Comparison of ENCODE assay signal across 20 cellular contexts in genomic region chr4:112522389-112522788, GRCh38. TPM values are rescaled to one million over a fixed set of nuclear protein-coding genes. Genes with fewer than 3 reads are reported as not detected.
A peak's percentile ranks its signal among the peaks of the same experiment; 100 is the strongest.
DNase-seq lines count a peak whose midpoint lies in the region; ATAC-seq and TF ChIP-seq lines count a peak whose summit lies in the region.
"Had no signal": no experiment of that assay in that cellular context is flagged by ENCODE, and none has a peak within 500 bp of the region (broad histone marks: within the 10 kb centered on the region; RNA-seq: fewer than 3 reads in every experiment).

No MANE protein-coding gene starts in this region.

- H3K36me3 ChIP-seq in BLaER1, result no peaks in the 10 kb centered on the region
- no peaks in the 10 kb centered on the region for H3K36me3 ChIP-seq in CD4-positive, CD25-positive, alpha-beta regulatory T cell (ENCODE audit: control insufficient read depth, insufficient read depth, low read length)
- H3K36me3 ChIP-seq: BE2C, brain microvascular endothelial cell, MG63 had no signal

- no peak for ATAC-seq in CD4-positive, CD25-positive, alpha-beta regulatory T cell (ENCODE audit: low read depth in 2 of 2)
- no peak for ATAC-seq in WTC11
- no peak for ATAC-seq in naive B cell (ENCODE audit: low read depth in 2 of 2)
- ATAC-seq in GM21390 (IDR thresholded peaks at IDR 0.05; ENCODE audit: unreplicated experiment), result no peak
- no peak for ATAC-seq in GM18520 (IDR thresholded peaks at IDR 0.05; ENCODE audit: unreplicated experiment)

- H3K27ac Mint-ChIP-seq in CD4-positive, CD25-positive, alpha-beta regulatory T cell, result no peak overlapping the region
- no peak overlapping the region for H3K27ac Mint-ChIP-seq in WTC11
- peak overlapping the region in 2 of 6 donors; percentile 68 to 90 for H3K27ac Mint-ChIP-seq in naive B cell

- CTCF ChIA-PET in WTC11 (lab: Charles Lee), result interaction anchor here (0.7 to 5.7 kb wide), 28 partner anchors 8 to 423 kb away, joined by 3 to 91 read pairs (median 6); no protein-coding TSS in a partner anchor

- peaks cover 20 to 43% (median 31%) of the 10 kb centered on the region in 4 donors for H3K4me1 Mint-ChIP-seq in CD4-positive, CD25-positive, alpha-beta regulatory T cell
- H3K4me1 Mint-ChIP-seq in WTC11, result peaks cover 52% of the 10 kb centered on the region
- peaks cover 30 to 41% (median 36%) of the 10 kb centered on the region in 3 donors for H3K4me1 Mint-ChIP-seq in naive B cell

- H4K20me1 ChIP-seq in BLaER1, result peaks cover 55% of the 10 kb centered on the region

- H3K9ac ChIP-seq in BLaER1, result no peak overlapping the region

- no peak for TF ChIP-seq CTCF in WTC11 (IDR thresholded peaks at IDR 0.05)

- peak overlapping the region; percentile 73; the same call in 1 of the 2 replicates for H3K4me2 ChIP-seq in BLaER1

- H3K4me1 ChIP-seq in BLaER1, result peaks cover 16% of the 10 kb centered on the region
- H3K4me1 ChIP-seq in CD4-positive, CD25-positive, alpha-beta regulatory T cell (ENCODE audit: control insufficient read depth, insufficient read depth, low read length, poor library complexity, severe bottlenecking), result peaks cover 35% of the 10 kb centered on the region
- H3K4me1 ChIP-seq: BE2C had no signal

- DNase-seq in CD4-positive, CD25-positive, alpha-beta regulatory T cell, result no peak
- DNase-seq in WTC11 (ENCODE audit: low spot score) (no peak), naive B cell (no peak), NCI-H526 treated with DMSO at 0.1 percent for 48 hours (lab: John Stamatoyannopoulos, UW) (no peak), germinal center (ENCODE audit: low spot score) (no peak)
- DNase-seq: kidney glomerular epithelial cell; NCI-H1930; NCI-H510A treated with DMSO at 0.1 percent for 48 hours; SIG-M5; stimulated activated CD4-positive, alpha-beta T cell treated with anti-CD3 and anti-CD28 coated beads, Interleukin-4, amount 100 ng/mL, for 24 hours; T1000 had no signal

- H3K36me3 Mint-ChIP-seq in CD4-positive, CD25-positive, alpha-beta regulatory T cell, result no peaks in the 10 kb centered on the region
- H3K36me3 Mint-ChIP-seq in WTC11 (no peaks in the 10 kb centered on the region), naive B cell (peaks cover 4 to 13% of the 10 kb centered on the region in 2 donors)

- peaks cover 86% of the 10 kb centered on the region for H3K27me3 Mint-ChIP-seq in CD4-positive, CD25-positive, alpha-beta regulatory T cell
- peaks cover 84% of the 10 kb centered on the region for H3K27me3 Mint-ChIP-seq in WTC11 (ENCODE audit: low read depth)
- H3K27me3 Mint-ChIP-seq in naive B cell, result peaks cover 62 to 75% (median 69%) of the 10 kb centered on the region in 3 donors

- H3K27me3 ChIP-seq in BLaER1, result peaks cover 89% of the 10 kb centered on the region
- H3K27me3 ChIP-seq in CD4-positive, CD25-positive, alpha-beta regulatory T cell (ENCODE audit: control insufficient read depth, insufficient read depth, low read length), result peaks cover 62% of the 10 kb centered on the region

- peak overlapping the region; percentile 2 to 85 (median 72) for H3K4me3 Mint-ChIP-seq in CD4-positive, CD25-positive, alpha-beta regulatory T cell
- H3K4me3 Mint-ChIP-seq in WTC11 (peak overlapping the region; percentile 85), naive B cell (peak overlapping the region in 7 of 8 donors; percentile 44 to 92 (median 77))

- no peak overlapping the region for H3K27ac ChIP-seq in BLaER1
- H3K27ac ChIP-seq in CD4-positive, CD25-positive, alpha-beta regulatory T cell (ENCODE audit: insufficient read depth, low read length, poor library complexity, severe bottlenecking), result no peak overlapping the region
- H3K27ac ChIP-seq: brain microvascular endothelial cell had no signal

- peaks cover 38% of the 10 kb centered on the region for H3K9me3 ChIP-seq in BLaER1
- peaks cover 8 to 19% of the 10 kb centered on the region in 2 experiments for H3K9me3 ChIP-seq in CD4-positive, CD25-positive, alpha-beta regulatory T cell (ENCODE audit: control insufficient read depth in 2 of 2, low read length in 2 of 2)
- H3K9me3 ChIP-seq: BE2C, MG63 had no signal

- POLR2A ChIA-PET in WTC11 (lab: Charles Lee), result interaction anchor here (0.6 to 1.3 kb wide), 2 partner anchors 11 to 176 kb away, joined by 3 to 5 read pairs; no protein-coding TSS in a partner anchor

- H3K9me3 Mint-ChIP-seq in CD4-positive, CD25-positive, alpha-beta regulatory T cell, result peaks cover 0 to 14% (median 2%) of the 10 kb centered on the region in 7 donors
- H3K9me3 Mint-ChIP-seq in WTC11, result no peaks in the 10 kb centered on the region
- peaks cover 0 to 41% (median 20%) of the 10 kb centered on the region in 7 donors for H3K9me3 Mint-ChIP-seq in naive B cell

- peak overlapping the region; percentile 52; the same call in 1 of the 2 replicates for H3K4me3 ChIP-seq in BLaER1
- no peak overlapping the region for H3K4me3 ChIP-seq in CD4-positive, CD25-positive, alpha-beta regulatory T cell (ENCODE audit: low read depth, low read length)

TF ChIP-seq in WTC11, 78 proteins besides CTCF, POLR2A, EP300 and RAD21 (continues in another document):
- TF ChIP-seq E2F5 (CRISPR knock-in tag; IDR thresholded peaks at IDR 0.05), result no peak
- no peak for TF ChIP-seq KAT7 (CRISPR knock-in tag; IDR thresholded peaks at IDR 0.05; ENCODE audit: borderline replicate concordance)
- no peak for TF ChIP-seq E2F4 (CRISPR knock-in tag; IDR thresholded peaks at IDR 0.05; ENCODE audit: borderline replicate concordance, low read depth)
- no peak for TF ChIP-seq EMX1 (CRISPR knock-in tag; IDR thresholded peaks at IDR 0.05)
- no peak for TF ChIP-seq IRF2 (CRISPR knock-in tag; IDR thresholded peaks at IDR 0.05; ENCODE audit: borderline replicate concordance, low read depth)
- no peak for TF ChIP-seq ZMAT4 (CRISPR knock-in tag; IDR thresholded peaks at IDR 0.05)
- no peak for TF ChIP-seq FOXP4 (CRISPR knock-in tag; IDR thresholded peaks at IDR 0.05)
- TF ChIP-seq TP53 (CRISPR knock-in tag; IDR thresholded peaks at IDR 0.05), result no peak
- TF ChIP-seq PRRX2 (CRISPR knock-in tag; IDR thresholded peaks at IDR 0.05), result no peak
- no peak for TF ChIP-seq JAZF1 (CRISPR knock-in tag; IDR thresholded peaks at IDR 0.05)
- no peak for TF ChIP-seq NR1H2 (CRISPR knock-in tag; IDR thresholded peaks at IDR 0.05)
- no peak for TF ChIP-seq CREM (CRISPR knock-in tag; IDR thresholded peaks at IDR 0.05)
- no peak for TF ChIP-seq ETV6 (CRISPR knock-in tag; IDR thresholded peaks at IDR 0.05)

RNA-seq across cellular contexts. Expression of gene NEUROG2, which starts 6.4 kb away (rescaled TPM):
- total RNA-seq in CD4-positive, CD25-positive, alpha-beta regulatory T cell, result not detected
- polyA plus RNA-seq in CD4-positive, CD25-positive, alpha-beta regulatory T cell, result not detected
- total RNA-seq in WTC11 (2021), result 0.09 TPM in 2 of 3 replicates, not detected in the other
- polyA plus RNA-seq in naive B cell (ENCODE audit: low read depth in 6 of 6), result not detected
- total RNA-seq: activated CD8-positive, alpha-beta memory T cell treated with anti-CD3 and anti-CD28 coated beads for 36 hours; fibroblast of lung; osteocyte had no signal
- polyA plus RNA-seq: fibroblast of lung had no signal
